8 cellular contexts compared by ENCODE assay signal in genomic region chr6:156777866-156778614, GRCh38. TPM values are rescaled to one million over a fixed set of nuclear protein-coding genes. Genes with fewer than 3 reads are reported as not detected.
A peak's percentile ranks its signal among the peaks of the same experiment; 100 is the strongest.
DNase-seq lines count a peak whose midpoint lies in the region; ATAC-seq and TF ChIP-seq lines count a peak whose summit lies in the region.

No MANE protein-coding gene starts in this region.

- DNase-seq in CD4-positive, alpha-beta memory T cell, result peak; percentile 64 to 77 (median 73)
- DNase-seq in Karpas-422 (peak; percentile 85), WTC11 (ENCODE audit: low spot score) (peak; percentile 31), left lobe of liver (ENCODE audit: low spot score) (peak; percentile 65), mesenteric fat pad (ENCODE audit: low spot score) (no peak)
- DNase-seq in central memory CD4-positive, alpha-beta T cell, result peak; percentile 69
- DNase-seq in stimulated activated CD4-positive, alpha-beta T cell treated with anti-CD3 and anti-CD28 coated beads, Interleukin-2, amount 100 ng/mL, for 48 hours, result peak; percentile 40 to 49

- intact Hi-C loops in CD4-positive, alpha-beta memory T cell (cut with micrococcal nuclease), result loop anchor here (1.0 to 2.0 kb wide), 6 partner anchors 13 to 381 kb away; no protein-coding TSS in a partner anchor

- H3K27ac Mint-ChIP-seq in CD4-positive, alpha-beta memory T cell, result peak overlapping the region; percentile 78 to 99 (median 94)
- H3K27ac Mint-ChIP-seq in WTC11, result peak overlapping the region; percentile 74; the same call in 1 of the 2 replicates

- H3K4me1 Mint-ChIP-seq in CD4-positive, alpha-beta memory T cell, result peaks cover 25 to 54% (median 40%) of the 10 kb centered on the region in 4 donors
- H3K4me1 Mint-ChIP-seq in WTC11, result peaks cover 63% of the 10 kb centered on the region

- H3K36me3 Mint-ChIP-seq in CD4-positive, alpha-beta memory T cell, result peaks cover 0 to 24% of the 10 kb centered on the region in 2 donors
- H3K36me3 Mint-ChIP-seq in WTC11, result no peaks in the 10 kb centered on the region

- H3K9me3 ChIP-seq in CD4-positive, alpha-beta memory T cell (ENCODE audit: control insufficient read depth in 1 of 2, low read length in 2 of 2), result no peaks in the 10 kb centered on the region
- no peaks in the 10 kb centered on the region for H3K9me3 ChIP-seq in Karpas-422 (ENCODE audit: low read length)

- CTCF ChIA-PET in CD4-positive, alpha-beta memory T cell (lab: Charles Lee; ENCODE audit: partially characterized antibody), result interaction anchor here (1.0 to 2.2 kb wide), 3 partner anchors 88 to 93 kb away, joined by 5 to 14 read pairs (median 7); no protein-coding TSS in a partner anchor
- CTCF ChIA-PET in WTC11 (lab: Charles Lee), result no interaction called here

- H3K4me1 ChIP-seq in CD4-positive, alpha-beta memory T cell (ENCODE audit: insufficient read depth, low read length), result peaks cover 29% of the 10 kb centered on the region
- peaks cover 54% of the 10 kb centered on the region for H3K4me1 ChIP-seq in Karpas-422 (ENCODE audit: low read length)

- no peak for TF ChIP-seq CTCF in WTC11 (IDR thresholded peaks at IDR 0.05)

- peak overlapping the region in 1 of 2 donors; percentile 59 for H3K4me3 ChIP-seq in CD4-positive, alpha-beta memory T cell (ENCODE audit: low read length in 2 of 2)
- peak overlapping the region; percentile 72 for H3K4me3 ChIP-seq in Karpas-422 (ENCODE audit: low read length)

- no peaks in the 10 kb centered on the region for H3K27me3 Mint-ChIP-seq in CD4-positive, alpha-beta memory T cell
- no peaks in the 10 kb centered on the region for H3K27me3 Mint-ChIP-seq in WTC11 (ENCODE audit: low read depth)

- peak overlapping the region; percentile 98 for H3K4me2 ChIP-seq in Karpas-422 (ENCODE audit: low read depth, low read length, poor library complexity, severe bottlenecking)

- no peaks in the 10 kb centered on the region for H3K27me3 ChIP-seq in CD4-positive, alpha-beta memory T cell (ENCODE audit: insufficient read depth, low read length)
- H3K27me3 ChIP-seq in Karpas-422 (ENCODE audit: low read length), result no peaks in the 10 kb centered on the region

- POLR2A ChIA-PET in CD4-positive, alpha-beta memory T cell (lab: Charles Lee; ENCODE audit: partially characterized antibody), result interaction anchor here (1.0 to 5.9 kb wide), 19 partner anchors 7 to 1463 kb away, joined by 3 to 93 read pairs (median 5); partner anchors contain the start of gene ZDHHC14
- POLR2A ChIA-PET in WTC11 (lab: Charles Lee), result interaction anchor here (0.7 kb wide), 1 partner anchor 10 kb away, joined by 3 read pairs; no protein-coding TSS in a partner anchor

- no peaks in the 10 kb centered on the region for H3K36me3 ChIP-seq in CD4-positive, alpha-beta memory T cell (ENCODE audit: insufficient read depth, low read length)
- no peaks in the 10 kb centered on the region for H3K36me3 ChIP-seq in Karpas-422 (ENCODE audit: insufficient read depth, low read length)

- H3K4me3 Mint-ChIP-seq in CD4-positive, alpha-beta memory T cell, result peak overlapping the region; percentile 88 to 95 (median 92)
- peak overlapping the region; percentile 76 for H3K4me3 Mint-ChIP-seq in WTC11

- H3K9ac ChIP-seq in Karpas-422 (ENCODE audit: low read length), result peak overlapping the region; percentile 94

- peaks cover 6% of the 10 kb centered on the region; the same call in 1 of the 2 replicates for H4K20me1 ChIP-seq in Karpas-422 (ENCODE audit: insufficient read depth, low read depth, low read length)

- H3K79me2 ChIP-seq in Karpas-422 (ENCODE audit: low read length), result peaks cover 48% of the 10 kb centered on the region

- no peaks in the 10 kb centered on the region for H3K9me2 ChIP-seq in Karpas-422 (replicated peaks; ENCODE audit: insufficient read depth, low read length)

- peaks cover 0 to 3% (median 0%) of the 10 kb centered on the region in 8 donors for H3K9me3 Mint-ChIP-seq in CD4-positive, alpha-beta memory T cell
- no peaks in the 10 kb centered on the region for H3K9me3 Mint-ChIP-seq in WTC11

- peak overlapping the region; percentile 71 for H3K27ac ChIP-seq in CD4-positive, alpha-beta memory T cell (ENCODE audit: low read depth, low read length)
- peak overlapping the region; percentile 86 for H3K27ac ChIP-seq in Karpas-422 (ENCODE audit: low read length)

- ATAC-seq in GM21360 (IDR thresholded peaks at IDR 0.05; ENCODE audit: unreplicated experiment), result peak; percentile 3
- peak; percentile 6 for ATAC-seq in WTC11
- peak; percentile 33 for ATAC-seq in left lobe of liver

- no peak overlapping the region for H2AFZ ChIP-seq in Karpas-422 (ENCODE audit: low read length)

TF ChIP-seq in WTC11, 78 proteins besides CTCF, POLR2A, EP300 and RAD21 (continues in another document):
- TF ChIP-seq GTF2I (CRISPR knock-in tag; conservative IDR thresholded peaks at IDR 0.05), result no peak
- TF ChIP-seq EMX1 (CRISPR knock-in tag; IDR thresholded peaks at IDR 0.05), result no peak
- TF ChIP-seq FOXK1 (CRISPR knock-in tag; IDR thresholded peaks at IDR 0.05), result no peak
- TF ChIP-seq, protein P1, sequence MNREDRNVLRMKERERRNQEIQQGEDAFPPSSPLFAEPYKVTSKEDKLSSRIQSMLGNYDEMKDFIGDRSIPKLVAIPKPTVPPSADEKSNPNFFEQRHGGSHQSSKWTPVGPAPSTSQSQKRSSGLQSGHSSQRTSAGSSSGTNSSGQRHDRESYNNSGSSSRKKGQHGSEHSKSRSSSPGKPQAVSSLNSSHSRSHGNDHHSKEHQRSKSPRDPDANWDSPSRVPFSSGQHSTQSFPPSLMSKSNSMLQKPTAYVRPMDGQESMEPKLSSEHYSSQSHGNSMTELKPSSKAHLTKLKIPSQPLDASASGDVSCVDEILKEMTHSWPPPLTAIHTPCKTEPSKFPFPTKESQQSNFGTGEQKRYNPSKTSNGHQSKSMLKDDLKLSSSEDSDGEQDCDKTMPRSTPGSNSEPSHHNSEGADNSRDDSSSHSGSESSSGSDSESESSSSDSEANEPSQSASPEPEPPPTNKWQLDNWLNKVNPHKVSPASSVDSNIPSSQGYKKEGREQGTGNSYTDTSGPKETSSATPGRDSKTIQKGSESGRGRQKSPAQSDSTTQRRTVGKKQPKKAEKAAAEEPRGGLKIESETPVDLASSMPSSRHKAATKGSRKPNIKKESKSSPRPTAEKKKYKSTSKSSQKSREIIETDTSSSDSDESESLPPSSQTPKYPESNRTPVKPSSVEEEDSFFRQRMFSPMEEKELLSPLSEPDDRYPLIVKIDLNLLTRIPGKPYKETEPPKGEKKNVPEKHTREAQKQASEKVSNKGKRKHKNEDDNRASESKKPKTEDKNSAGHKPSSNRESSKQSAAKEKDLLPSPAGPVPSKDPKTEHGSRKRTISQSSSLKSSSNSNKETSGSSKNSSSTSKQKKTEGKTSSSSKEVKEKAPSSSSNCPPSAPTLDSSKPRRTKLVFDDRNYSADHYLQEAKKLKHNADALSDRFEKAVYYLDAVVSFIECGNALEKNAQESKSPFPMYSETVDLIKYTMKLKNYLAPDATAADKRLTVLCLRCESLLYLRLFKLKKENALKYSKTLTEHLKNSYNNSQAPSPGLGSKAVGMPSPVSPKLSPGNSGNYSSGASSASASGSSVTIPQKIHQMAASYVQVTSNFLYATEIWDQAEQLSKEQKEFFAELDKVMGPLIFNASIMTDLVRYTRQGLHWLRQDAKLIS (CRISPR knock-in tag; IDR thresholded peaks at IDR 0.05; ENCODE audit: borderline replicate concordance), result no peak
- TF ChIP-seq, protein P2, sequence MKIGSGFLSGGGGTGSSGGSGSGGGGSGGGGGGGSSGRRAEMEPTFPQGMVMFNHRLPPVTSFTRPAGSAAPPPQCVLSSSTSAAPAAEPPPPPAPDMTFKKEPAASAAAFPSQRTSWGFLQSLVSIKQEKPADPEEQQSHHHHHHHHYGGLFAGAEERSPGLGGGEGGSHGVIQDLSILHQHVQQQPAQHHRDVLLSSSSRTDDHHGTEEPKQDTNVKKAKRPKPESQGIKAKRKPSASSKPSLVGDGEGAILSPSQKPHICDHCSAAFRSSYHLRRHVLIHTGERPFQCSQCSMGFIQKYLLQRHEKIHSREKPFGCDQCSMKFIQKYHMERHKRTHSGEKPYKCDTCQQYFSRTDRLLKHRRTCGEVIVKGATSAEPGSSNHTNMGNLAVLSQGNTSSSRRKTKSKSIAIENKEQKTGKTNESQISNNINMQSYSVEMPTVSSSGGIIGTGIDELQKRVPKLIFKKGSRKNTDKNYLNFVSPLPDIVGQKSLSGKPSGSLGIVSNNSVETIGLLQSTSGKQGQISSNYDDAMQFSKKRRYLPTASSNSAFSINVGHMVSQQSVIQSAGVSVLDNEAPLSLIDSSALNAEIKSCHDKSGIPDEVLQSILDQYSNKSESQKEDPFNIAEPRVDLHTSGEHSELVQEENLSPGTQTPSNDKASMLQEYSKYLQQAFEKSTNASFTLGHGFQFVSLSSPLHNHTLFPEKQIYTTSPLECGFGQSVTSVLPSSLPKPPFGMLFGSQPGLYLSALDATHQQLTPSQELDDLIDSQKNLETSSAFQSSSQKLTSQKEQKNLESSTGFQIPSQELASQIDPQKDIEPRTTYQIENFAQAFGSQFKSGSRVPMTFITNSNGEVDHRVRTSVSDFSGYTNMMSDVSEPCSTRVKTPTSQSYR (CRISPR knock-in tag; IDR thresholded peaks at IDR 0.05), result no peak
- TF ChIP-seq FOXP4 (CRISPR knock-in tag; IDR thresholded peaks at IDR 0.05), result no peak

RNA-seq across cellular contexts. Expression of gene ARID1B, which starts 0.9 kb away (rescaled TPM):
- total RNA-seq in CD4-positive, alpha-beta memory T cell, result 100 to 1,000 TPM; 118 to 131 TPM
- 10 to 100 TPM in 1 of 2 donors, 1 to 10 TPM in 1; 5.4 to 26.5 TPM for polyA plus RNA-seq in CD4-positive, alpha-beta memory T cell
- total RNA-seq in Karpas-422 (2014; rRNA removed; shearing (Covaris generic); ENCODE audit: low replicate concordance), result 104 and 174 TPM in 2 replicates
- 53.8 to 60.3 TPM (median 55.9 TPM) in 3 replicates for total RNA-seq in WTC11 (2021)
- 26.4 TPM for total RNA-seq in left lobe of liver
- 87.4 TPM for total RNA-seq in mesenteric fat pad
